Comparison of ENCODE assay signal across 1 cellular context in genomic region chr5:16800477-16800876, GRCh38.
TF ChIP-seq lines count a peak whose summit lies in the region.

No MANE protein-coding gene starts in this region.

TF ChIP-seq in HepG2, 621 proteins besides CTCF, POLR2A, EP300 and RAD21 (continued from another document):
- TF ChIP-seq GMEB2 (CRISPR knock-in tag; IDR thresholded peaks at IDR 0.05; ENCODE audit: low read depth): no peak
- no peak for TF ChIP-seq NFE2L1 (CRISPR knock-in tag; IDR thresholded peaks at IDR 0.05; ENCODE audit: borderline replicate concordance)
- TF ChIP-seq SSRP1 (CRISPR knock-in tag; IDR thresholded peaks at IDR 0.05): no peak
- no peak for TF ChIP-seq PHF5A (CRISPR knock-in tag; IDR thresholded peaks at IDR 0.05; ENCODE audit: low read depth, unreplicated experiment)
- TF ChIP-seq KLF16 (CRISPR knock-in tag; IDR thresholded peaks at IDR 0.05): no peak
- TF ChIP-seq ZNF441 (CRISPR knock-in tag; IDR thresholded peaks at IDR 0.05; ENCODE audit: borderline replicate concordance): no peak
- no peak for TF ChIP-seq KLF9 (CRISPR knock-in tag; IDR thresholded peaks at IDR 0.05; ENCODE audit: low read depth)
- no peak for TF ChIP-seq AGO2 (optimal IDR thresholded peaks at IDR 0.05; ENCODE audit: low read depth, low read length)
- TF ChIP-seq ZNF678 (CRISPR knock-in tag; IDR thresholded peaks at IDR 0.05): no peak
- no peak for TF ChIP-seq ZNF577 (CRISPR knock-in tag; IDR thresholded peaks at IDR 0.05; ENCODE audit: borderline replicate concordance, low read depth)
- no peak for TF ChIP-seq ZNF660 (CRISPR knock-in tag; IDR thresholded peaks at IDR 0.05; ENCODE audit: borderline replicate concordance, low read depth)
- no peak for TF ChIP-seq HNF1A (IDR thresholded peaks at IDR 0.05; ENCODE audit: low read depth)
- TF ChIP-seq HNF1A (CRISPR knock-in tag; IDR thresholded peaks at IDR 0.05; ENCODE audit: borderline replicate concordance): no peak
